ENCODE assay signal across 2 cellular contexts in genomic region chr2:119751706-119752105, GRCh38.
A peak's percentile ranks its signal among the peaks of the same experiment; 100 is the strongest.
TF ChIP-seq lines count a peak whose summit lies in the region.

No MANE protein-coding gene starts in this region.

TF ChIP-seq in IMR-90, 13 proteins besides CTCF, POLR2A, EP300 and RAD21:
- TF ChIP-seq FOS (IDR thresholded peaks at IDR 0.05; ENCODE audit: low read depth, low read length) (0 out of 2 replicates have a peak, but pooled peaks have one; percentile 10), MAZ (IDR thresholded peaks at IDR 0.05; ENCODE audit: borderline replicate concordance, low read depth, low read length) (no peak)

TF ChIP-seq in endothelial cell of umbilical vein, 7 proteins besides CTCF, POLR2A, EP300 and RAD21:
- TF ChIP-seq EZH2 (IDR thresholded peaks at IDR 0.05; ENCODE audit: borderline replicate concordance, low read depth, low read length, severe bottlenecking): no peak
- TF ChIP-seq JUN (IDR thresholded peaks at IDR 0.05; ENCODE audit: borderline replicate concordance, insufficient read depth, insufficient read length, low read depth): peak; percentile 15
- peak; percentile 54 for TF ChIP-seq FOS (IDR thresholded peaks at IDR 0.05; ENCODE audit: borderline replicate concordance, insufficient read depth, low read length)
